17 cellular contexts compared by ENCODE assay signal in genomic region chr4:120691536-120691935, GRCh38.
DNase-seq lines count a peak whose midpoint lies in the region; ATAC-seq and TF ChIP-seq lines count a peak whose summit lies in the region.
"Had no signal": no experiment of that assay in that cellular context is flagged by ENCODE, and none has a peak within 500 bp of the region (broad histone marks: within the 10 kb centered on the region; RNA-seq: fewer than 3 reads in every experiment).

No MANE protein-coding gene starts in this region.

- H3K79me2 ChIP-seq in GM23248 (ENCODE audit: insufficient read depth) = no peaks in the 10 kb centered on the region

- H3K4me2 ChIP-seq in GM23248 (ENCODE audit: unreplicated experiment) = peak overlapping the region; percentile 60

- H3K27ac ChIP-seq in GM23248 = no peak overlapping the region
- H3K27ac ChIP-seq: HL-60 had no signal

- H4K20me1 ChIP-seq in GM23248 (ENCODE audit: insufficient read depth) = no peaks in the 10 kb centered on the region

- H3K4me1 ChIP-seq in GM23248 (ENCODE audit: insufficient read depth) = peaks cover 29% of the 10 kb centered on the region

- peak; percentile 39 for DNase-seq in GM23248
- peak; percentile 40 to 49 for DNase-seq in cardiac fibroblast (ENCODE audit: low read depth in 2 of 2)
- DNase-seq in fibroblast of the aortic adventitia (ENCODE audit: low read depth) = peak; percentile 52
- DNase-seq in skeletal muscle cell (ENCODE audit: low read depth) = peak; percentile 31
- no peak for DNase-seq in activated gamma-delta T cell treated with Interleukin-2 at 50 U/mL for 16 hours
- no peak for DNase-seq in KBM-7
- DNase-seq in NCI-H2171 treated with DMSO at 0.1 percent for 48 hours (lab: John Stamatoyannopoulos, UW) = no peak
- DNase-seq: BE2C; CD8-positive, alpha-beta T cell; COR-L47; DMS153; DMS79 treated with DMSO at 0.1 percent for 48 hours; EL; HCEC 1CT; HFFc6 had no signal

- ATAC-seq in HG02885 (IDR thresholded peaks at IDR 0.05; ENCODE audit: poor library complexity, unreplicated experiment) = no peak
- ATAC-seq: CD8-positive, alpha-beta T cell had no signal

- no peaks in the 10 kb centered on the region for H3K36me3 ChIP-seq in GM23248 (ENCODE audit: low read depth)
- H3K36me3 ChIP-seq: BE2C had no signal

- H3K9me2 ChIP-seq in GM23248 (ENCODE audit: insufficient read depth) = no peaks in the 10 kb centered on the region

- in situ Hi-C loops in GM23248 (cut with MboI) (no loop called here), KBM-7 (cut with MboI; ENCODE audit: low pct_unique_long_range_greater_than_20kb, low sequenced_read_pairs) (no loop called here)

- no peaks in the 10 kb centered on the region for H3K27me3 ChIP-seq in GM23248 (replicated peaks; ENCODE audit: insufficient read depth)
- H3K27me3 ChIP-seq: BE2C had no signal

- H3K9me3 ChIP-seq in GM23248 (ENCODE audit: low read depth) = no peaks in the 10 kb centered on the region
- H3K9me3 ChIP-seq: BE2C had no signal

- TF ChIP-seq CTCF in cardiac fibroblast (IDR thresholded peaks at IDR 0.05; ENCODE audit: low read depth, low read length) (no peak), fibroblast of the aortic adventitia (IDR thresholded peaks at IDR 0.05; ENCODE audit: insufficient read depth, low read length) (no peak)

- no peak overlapping the region for H3K9ac ChIP-seq in GM23248

- H2AFZ ChIP-seq in GM23248 = no peak overlapping the region

- peaks cover 6% of the 10 kb centered on the region; the same call in 1 of the 2 replicates for H3F3A ChIP-seq in GM23248 (ENCODE audit: insufficient read depth)

- H3K4me3 ChIP-seq in GM23248 (no peak overlapping the region), cardiac fibroblast (replicated peaks in 1 of 2; ENCODE audit: low read depth in 2 of 2, low read length in 2 of 2) (no peak overlapping the region), fibroblast of the aortic adventitia (ENCODE audit: low read depth, low read length) (no peak overlapping the region), skeletal muscle cell (ENCODE audit: low read depth, low read length) (no peak overlapping the region)

Comparison
In these comparisons a context has a peak if more than half of its experiments do, and no peak if none do; other contexts are left out.
1. DNase-seq: peak in GM23248 (single experiment), cardiac fibroblast (2 of 2), fibroblast of the aortic adventitia (single experiment) and skeletal muscle cell (single experiment); none in activated gamma-delta T cell treated with Interleukin-2 at 50 U/mL for 16 hours (single experiment), KBM-7 (single experiment) and NCI-H2171 treated with DMSO at 0.1 percent for 48 hours (single experiment).